13 cellular contexts compared by ENCODE assay signal in the genomic region with DNA sequence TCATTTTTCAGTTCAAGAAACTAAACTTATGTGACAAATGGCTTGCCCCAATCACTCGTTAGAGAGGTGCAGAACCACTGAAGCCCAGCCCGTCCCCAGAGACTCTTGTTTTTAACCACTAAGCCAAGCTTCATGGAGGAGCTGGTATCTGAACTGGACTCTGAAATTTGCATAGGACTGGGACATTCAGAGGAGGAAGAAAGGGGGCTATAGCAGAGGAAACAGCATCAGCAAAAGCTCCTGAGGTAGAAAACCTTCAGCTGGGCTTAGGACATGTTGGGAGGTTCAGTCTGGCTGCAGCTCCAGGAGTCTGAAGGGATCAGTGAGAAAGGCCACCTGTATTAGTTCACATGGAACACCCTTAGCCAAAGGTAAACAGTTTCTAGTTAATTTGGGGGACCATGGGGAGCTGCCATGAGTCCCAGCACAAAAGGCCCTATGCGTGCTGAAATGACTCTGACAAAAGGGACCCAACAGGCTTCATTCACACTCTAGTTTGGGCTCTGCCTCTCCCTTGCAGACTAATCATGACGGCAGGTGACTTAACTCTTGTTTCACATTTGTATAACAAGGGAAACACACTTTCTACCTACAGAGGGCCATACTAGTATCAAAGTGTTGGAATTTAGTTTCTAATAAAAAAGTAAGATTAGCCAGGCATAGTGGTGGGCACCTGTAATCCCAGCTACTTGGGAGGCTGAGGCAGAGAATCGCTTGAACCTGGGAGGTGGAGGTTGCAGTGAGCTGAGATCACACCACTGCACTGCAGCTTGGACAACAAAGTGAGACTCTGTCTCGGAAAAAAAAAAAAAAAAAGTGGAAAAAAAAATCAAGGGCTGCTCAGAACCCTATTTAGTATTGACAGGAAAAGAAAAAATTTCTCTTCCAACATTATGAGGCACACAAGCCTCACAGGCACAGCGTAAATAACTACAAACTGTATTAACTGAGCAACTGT. TPM values are rescaled to one million over a fixed set of nuclear protein-coding genes. Genes with fewer than 3 reads are reported as not detected.
A peak's percentile ranks its signal among the peaks of the same experiment; 100 is the strongest.
DNase-seq lines count a peak whose midpoint lies in the region; ATAC-seq and TF ChIP-seq lines count a peak whose summit lies in the region.
"Had no signal": no experiment of that assay in that cellular context is flagged by ENCODE, and none has a peak within 500 bp of the region (broad histone marks: within the 10 kb centered on the region; RNA-seq: fewer than 3 reads in every experiment).

No MANE protein-coding gene starts in this region.

- CTCF ChIA-PET in activated CD4-positive, alpha-beta memory T cell treated with anti-CD3 and anti-CD28 coated beads, Interleukin-2, amount 10 ng/mL, durations not matched to agents 7 days and 5 days (lab: Charles Lee): interaction anchor here (1.0 kb wide), 1 partner anchor 10 kb away, joined by 3 read pairs; no protein-coding TSS in a partner anchor

- peaks cover 19% of the 10 kb centered on the region for H3K9me3 Mint-ChIP-seq in activated CD4-positive, alpha-beta memory T cell treated with anti-CD3 and anti-CD28 coated beads, Interleukin-2, amount 10 ng/mL, durations not matched to agents 7 days and 5 days
- peaks cover 4 to 5% of the 10 kb centered on the region in 2 donors for H3K9me3 Mint-ChIP-seq in activated naive CD4-positive, alpha-beta T cell treated with anti-CD3 and anti-CD28 coated beads, Interleukin-2, amount 50 U/mL, for 72 hours

- peak; percentile 84 for ATAC-seq in GM18909 (IDR thresholded peaks at IDR 0.05; ENCODE audit: poor library complexity, unreplicated experiment)
- ATAC-seq in HG02610 (IDR thresholded peaks at IDR 0.05; ENCODE audit: unreplicated experiment): peak; percentile 69
- peak; percentile 77 for ATAC-seq in HG03469 (IDR thresholded peaks at IDR 0.05; ENCODE audit: unreplicated experiment)
- no peak for ATAC-seq in activated naive CD4-positive, alpha-beta T cell treated with anti-CD3 and anti-CD28 coated beads, Interleukin-2, amount 50 U/mL, for 72 hours
- ATAC-seq: left colon had no signal

- no peak overlapping the region for H3K27ac Mint-ChIP-seq in activated CD4-positive, alpha-beta memory T cell treated with anti-CD3 and anti-CD28 coated beads, Interleukin-2, amount 10 ng/mL, durations not matched to agents 7 days and 5 days
- no peak overlapping the region for H3K27ac Mint-ChIP-seq in activated naive CD4-positive, alpha-beta T cell treated with anti-CD3 and anti-CD28 coated beads, Interleukin-2, amount 50 U/mL, for 72 hours
- H3K27ac Mint-ChIP-seq: T-helper 1 cell treated with Interleukin-12 subunit alpha and Interleukin-12 subunit beta and Interleukin-4 antibody, amounts not matched to agents 30 μg/mL and 1 μg/mL, for 36 hours had no signal

- H3K36me3 Mint-ChIP-seq in activated CD4-positive, alpha-beta memory T cell treated with anti-CD3 and anti-CD28 coated beads, Interleukin-2, amount 10 ng/mL, durations not matched to agents 7 days and 5 days (ENCODE audit: low read depth): peaks cover 28% of the 10 kb centered on the region
- peaks cover 26 to 30% of the 10 kb centered on the region in 2 donors for H3K36me3 Mint-ChIP-seq in activated naive CD4-positive, alpha-beta T cell treated with anti-CD3 and anti-CD28 coated beads, Interleukin-2, amount 50 U/mL, for 72 hours

- H3K4me1 ChIP-seq in spleen: peaks cover 0 to 57% (median 20%) of the 10 kb centered on the region in 6 donors
- no peaks in the 10 kb centered on the region for H3K4me1 ChIP-seq in SJCRH30

- H3K9me3 ChIP-seq in spleen (peaks cover 0 to 20% (median 13%) of the 10 kb centered on the region in 8 donors), SJCRH30 (replicated peaks) (peaks cover 2% of the 10 kb centered on the region)

- no peaks in the 10 kb centered on the region for H3K27me3 ChIP-seq in spleen (replicated peaks in 1 of 7)
- no peaks in the 10 kb centered on the region for H3K27me3 ChIP-seq in SJCRH30

- H3K27me3 Mint-ChIP-seq in activated CD4-positive, alpha-beta memory T cell treated with anti-CD3 and anti-CD28 coated beads, Interleukin-2, amount 10 ng/mL, durations not matched to agents 7 days and 5 days: no peaks in the 10 kb centered on the region

- no peak for TF ChIP-seq CTCF in spleen (IDR thresholded peaks at IDR 0.05 in 8 of 11, conservative IDR thresholded peaks at IDR 0.05 in 3 of 11)

- TF ChIP-seq POLR2A in spleen (IDR thresholded peaks at IDR 0.05): no peak

- H3K4me3 Mint-ChIP-seq in activated CD4-positive, alpha-beta memory T cell treated with anti-CD3 and anti-CD28 coated beads, Interleukin-2, amount 10 ng/mL, durations not matched to agents 7 days and 5 days: no peak overlapping the region
- H3K4me3 Mint-ChIP-seq: T-helper 1 cell treated with Interleukin-12 subunit alpha and Interleukin-12 subunit beta and Interleukin-4 antibody, amounts not matched to agents 30 μg/mL and 1 μg/mL, for 36 hours had no signal

- peak overlapping the region in 5 of 8 donors; percentile 21 to 73 (median 60) for H3K27ac ChIP-seq in spleen
- H3K27ac ChIP-seq in SJCRH30: no peak overlapping the region

- peaks cover 0 to 11% (median 0%) of the 10 kb centered on the region in 6 donors for H3K36me3 ChIP-seq in spleen
- H3K36me3 ChIP-seq in SJCRH30: peaks cover 46% of the 10 kb centered on the region

- H3K4me1 Mint-ChIP-seq in activated CD4-positive, alpha-beta memory T cell treated with anti-CD3 and anti-CD28 coated beads, Interleukin-2, amount 10 ng/mL, durations not matched to agents 7 days and 5 days: no peaks in the 10 kb centered on the region

- peak overlapping the region in 1 of 8 donors; percentile 7 for H3K4me3 ChIP-seq in spleen
- no peak overlapping the region for H3K4me3 ChIP-seq in SJCRH30

- DNase-seq in spleen (no peak), SJCRH30 (no peak), LoVo (ENCODE audit: low spot score) (no peak)
- no peak for DNase-seq in activated CD4-positive, alpha-beta memory T cell treated with anti-CD3 and anti-CD28 coated beads, Interleukin-2, amount 10 ng/mL, durations not matched to agents 7 days and 5 days
- no peak for DNase-seq in activated naive CD4-positive, alpha-beta T cell treated with anti-CD3 and anti-CD28 coated beads, Interleukin-2, amount 50 U/mL, for 72 hours (ENCODE audit: low spot score in 2 of 2)
- DNase-seq: activated T-cell treated with anti-CD3 and anti-CD28 coated beads for 4 hours; central memory CD4-positive, alpha-beta T cell; left colon; NCI-H524 treated with DMSO at 0.1 percent for 48 hours had no signal

- POLR2A ChIA-PET in activated CD4-positive, alpha-beta memory T cell treated with anti-CD3 and anti-CD28 coated beads, Interleukin-2, amount 10 ng/mL, durations not matched to agents 7 days and 5 days (lab: Charles Lee): no interaction called here

- WGBS in spleen, 5 donors: 75 to 81% (median 77%) methylated on average over 7 of the region's 7 CpGs

- intact Hi-C loops in spleen (cut with DNase I; ENCODE audit: low total_unique reads): no loop called here

RNA-seq across cellular contexts. Expression of a gene that starts 10.2 kb away (rescaled TPM):
- total RNA-seq in spleen: 10 to 100 TPM; 15.6 to 36.9 (median 20.2) TPM
- polyA plus RNA-seq in spleen: 1 to 10 TPM; 3.2 to 8.3 (median 3.9) TPM
- 1 to 10 TPM; 5.8 to 6.7 TPM for total RNA-seq in activated CD4-positive, alpha-beta memory T cell treated with anti-CD3 and anti-CD28 coated beads, Interleukin-2, amount 10 ng/mL, durations not matched to agents 7 days and 5 days
- 31.3 and 32.2 TPM in 2 replicates for total RNA-seq in SJCRH30 (2014; rRNA removed; shearing (Covaris generic))
- total RNA-seq in activated naive CD4-positive, alpha-beta T cell treated with anti-CD3 and anti-CD28 coated beads, Interleukin-2, amount 50 U/mL, for 72 hours: 1 to 10 TPM; 1.3 to 1.4 TPM

RNA-seq across cellular contexts. Expression of a gene that starts 26.5 kb away (rescaled TPM):
- total RNA-seq in spleen: 100 to 1,000 TPM in 1 of 7 donors, 10 to 100 TPM in 6; 54.1 to 108 (median 65.5) TPM
- 100 to 1,000 TPM; 106 to 155 (median 137) TPM for polyA plus RNA-seq in spleen
- total RNA-seq in activated CD4-positive, alpha-beta memory T cell treated with anti-CD3 and anti-CD28 coated beads, Interleukin-2, amount 10 ng/mL, durations not matched to agents 7 days and 5 days: 10 to 100 TPM; 81.0 to 86.4 TPM
- 396 and 418 TPM in 2 replicates for total RNA-seq in SJCRH30 (2014; rRNA removed; shearing (Covaris generic))
- 100 to 1,000 TPM in 1 of 2 donors, 10 to 100 TPM in 1; 76.4 to 123 TPM for total RNA-seq in activated naive CD4-positive, alpha-beta T cell treated with anti-CD3 and anti-CD28 coated beads, Interleukin-2, amount 50 U/mL, for 72 hours

Comparison
In these comparisons a context has a peak if more than half of its experiments do, and no peak if none do; other contexts are left out.
1. ATAC-seq: peak in GM18909 (single experiment), HG02610 (single experiment) and HG03469 (single experiment); none in activated naive CD4-positive, alpha-beta T cell treated with anti-CD3 and anti-CD28 coated beads, Interleukin-2, amount 50 U/mL, for 72 hours (0 of 2).